ENCODE assay signal across 9 cellular contexts in the genomic region with DNA sequence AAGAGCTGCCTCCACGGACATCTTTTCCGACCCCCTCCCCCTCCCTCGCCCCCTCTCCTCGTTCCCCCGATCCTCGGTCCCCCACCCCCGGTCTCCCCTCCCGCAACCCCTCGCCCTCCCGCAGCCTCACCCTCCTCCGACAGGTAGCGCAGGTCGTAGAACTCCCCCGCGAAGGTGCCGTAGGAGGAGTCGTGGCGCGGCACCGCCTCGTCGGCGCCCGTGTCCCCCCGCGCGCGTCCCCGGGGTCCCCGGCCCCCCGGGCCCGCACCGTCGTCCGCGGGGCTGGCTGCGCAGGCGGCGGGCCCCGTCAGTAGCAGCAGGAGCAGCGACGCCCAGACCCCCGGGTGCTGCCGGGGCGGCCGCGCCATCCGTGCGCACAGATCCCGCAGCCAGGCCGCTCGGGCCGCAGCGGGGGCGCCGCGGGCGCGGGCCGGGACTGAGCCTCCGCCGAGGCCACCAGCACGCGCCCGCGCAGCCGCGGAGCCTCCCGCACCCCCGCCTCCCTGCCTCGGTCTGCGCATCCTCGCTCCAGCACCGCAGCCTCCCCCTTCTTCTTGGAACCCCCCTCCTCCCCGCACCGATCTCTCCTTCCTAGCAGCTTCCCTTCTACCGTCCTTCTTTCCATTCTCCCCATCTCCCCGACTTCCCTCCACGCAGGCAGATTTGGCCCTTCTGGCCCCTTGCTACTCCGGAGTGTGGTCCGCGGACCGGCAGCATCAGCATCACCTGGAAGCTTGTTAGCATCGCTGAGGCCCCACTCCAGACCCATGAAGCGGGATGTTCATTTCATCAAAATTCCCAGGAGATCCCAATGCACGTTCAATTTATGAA. TPM values are rescaled to one million over a fixed set of nuclear protein-coding genes. Genes with fewer than 3 reads are reported as not detected.
DNase-seq lines count a peak whose midpoint lies in the region; ATAC-seq, FAIRE-seq and TF ChIP-seq lines count a peak whose summit lies in the region.
"Had no signal": no experiment of that assay in that cellular context is flagged by ENCODE, and none has a peak within 500 bp of the region (broad histone marks: within the 10 kb centered on the region; RNA-seq: fewer than 3 reads in every experiment).

A gene with protein sequence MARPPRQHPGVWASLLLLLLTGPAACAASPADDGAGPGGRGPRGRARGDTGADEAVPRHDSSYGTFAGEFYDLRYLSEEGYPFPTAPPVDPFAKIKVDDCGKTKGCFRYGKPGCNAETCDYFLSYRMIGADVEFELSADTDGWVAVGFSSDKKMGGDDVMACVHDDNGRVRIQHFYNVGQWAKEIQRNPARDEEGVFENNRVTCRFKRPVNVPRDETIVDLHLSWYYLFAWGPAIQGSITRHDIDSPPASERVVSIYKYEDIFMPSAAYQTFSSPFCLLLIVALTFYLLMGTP (minus strand): TSS at position 479 of the 831 bp plus-strand sequence. CDS start 111 bp downstream, at position 368.

- no peak for FAIRE-seq in urothelium cell line (lab: Jason Lieb, UNC)

- H3K9me3 ChIP-seq in cardiac muscle cell (ENCODE audit: low read depth), result no peaks in the 10 kb centered on the region
- H3K9me3 ChIP-seq: SJSA1 had no signal

- H3K4me3 ChIP-seq in cardiac muscle cell, result peak within 1 kb of the TSS; percentile 16
- H3K4me3 ChIP-seq: SJSA1 had no signal

- H3K4me1 ChIP-seq in cardiac muscle cell (ENCODE audit: low read depth), result no peaks in the 10 kb centered on the region
- H3K4me1 ChIP-seq: SJSA1 had no signal

- peaks cover 71% of the 10 kb centered on the region for H3K27me3 ChIP-seq in cardiac muscle cell

- H3K4me3 Mint-ChIP-seq in naive B cell, result peak within 1 kb of the TSS in 5 of 8 donors; percentile 60 to 82 (median 67)

- H3K27me3 Mint-ChIP-seq in naive B cell, result peaks cover 36 to 75% (median 50%) of the 10 kb centered on the region in 3 donors

- H3K9me3 Mint-ChIP-seq in naive B cell, result peaks cover 0 to 11% (median 2%) of the 10 kb centered on the region in 7 donors

- peaks cover 12 to 13% (median 12%) of the 10 kb centered on the region in 3 donors for H3K4me1 Mint-ChIP-seq in naive B cell

- intact Hi-C loops in cardiac septum (cut with DNase I), result no loop called here

- no peak within 1 kb of the TSS for H3K27ac Mint-ChIP-seq in naive B cell

- no peak for TF ChIP-seq CTCF in cardiac muscle cell (IDR thresholded peaks at IDR 0.05; ENCODE audit: low read depth, low read length)

- no peak for ATAC-seq in naive B cell (ENCODE audit: low read depth in 2 of 2)

- no peaks in the 10 kb centered on the region for H3K36me3 ChIP-seq in cardiac muscle cell
- H3K36me3 ChIP-seq: SJSA1 had no signal

- H3K27ac ChIP-seq in cardiac muscle cell, result no peak within 1 kb of the TSS
- H3K27ac ChIP-seq: SJSA1 had no signal

- DNase-seq in cardiac muscle cell (ENCODE audit: low read depth in 1 of 2, low spot score in 1 of 2) (peak; percentile 16 to 28), cardiac septum (ENCODE audit: low spot score) (no peak), ecto neural progenitor cell (ENCODE audit: low spot score) (peak; percentile 75), naive B cell (no peak), urothelium cell line (ENCODE audit: low spot score) (peak; percentile 38), mesenteric fat pad (ENCODE audit: low spot score) (no peak), cortex of kidney (lab: John Stamatoyannopoulos, UW) (no peak)
- DNase-seq in stimulated activated CD4-positive, alpha-beta T cell treated with anti-CD3 and anti-CD28 coated beads, Interleukin-1b, Interleukin-23, amount 100 ng/mL, for 48 hours, result no peak

- H3K36me3 Mint-ChIP-seq in naive B cell, result peaks cover 4 to 6% of the 10 kb centered on the region in 2 donors

RNA-seq across cellular contexts. Expression of the gene that starts here (rescaled TPM):
- total RNA-seq in cardiac muscle cell, result 0.07 and 0.30 TPM in 2 replicates
- polyA plus RNA-seq in cardiac muscle cell, result 0.38 and 0.65 TPM in 2 replicates
- 0.81 TPM for total RNA-seq in cardiac septum
- polyA plus RNA-seq in naive B cell (ENCODE audit: low read depth in 6 of 6), result not detected
- 0.32 TPM for total RNA-seq in mesenteric fat pad
- total RNA-seq: SJSA1 had no signal

Comparison
In these comparisons a context has a peak if more than half of its experiments do, and no peak if none do; other contexts are left out.
1. Peak in DNase-seq and H3K4me3 ChIP-seq in cardiac muscle cell; RNA of the gene not detected or under 1 TPM.
2. DNase-seq: peak in ecto neural progenitor cell (single experiment) and urothelium cell line (single experiment); none in cardiac septum (single experiment), naive B cell (single experiment), mesenteric fat pad (single experiment), stimulated activated CD4-positive, alpha-beta T cell treated with anti-CD3 and anti-CD28 coated beads, Interleukin-1b, Interleukin-23, amount 100 ng/mL, for 48 hours (single experiment) and cortex of kidney (single experiment).